In the genomic region with DNA sequence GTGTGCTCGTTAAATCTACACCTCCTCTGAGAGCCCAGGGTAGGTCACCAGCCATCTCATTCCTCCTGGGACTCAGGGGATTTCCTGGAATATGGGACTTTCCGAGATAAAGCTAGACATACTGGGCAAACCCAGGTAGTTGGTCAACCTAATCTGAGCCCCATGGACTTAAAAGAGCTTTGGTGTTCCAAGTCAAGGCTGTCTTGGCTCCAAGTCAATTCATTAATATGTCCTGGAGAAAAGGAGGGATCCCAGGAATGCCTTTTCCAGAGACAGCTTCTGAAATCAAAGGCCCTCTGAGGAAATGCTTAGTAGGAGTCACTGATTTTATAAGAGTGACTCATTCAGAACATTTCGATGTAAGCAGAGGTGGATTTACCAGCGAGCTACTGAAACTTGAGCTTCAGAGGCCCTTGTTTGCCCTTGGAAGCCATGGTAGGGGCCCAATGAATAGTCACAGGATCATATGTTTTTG, we compare ENCODE assay signal across 12 cellular contexts.
DNase-seq lines count a peak whose midpoint lies in the region; ATAC-seq and TF ChIP-seq lines count a peak whose summit lies in the region.
"Had no signal": no experiment of that assay in that cellular context is flagged by ENCODE, and none has a peak within 500 bp of the region (broad histone marks: within the 10 kb centered on the region; RNA-seq: fewer than 3 reads in every experiment).

No MANE protein-coding gene starts in this region.

- peaks cover 12% of the 10 kb centered on the region for H3K27me3 Mint-ChIP-seq in activated CD8-positive, alpha-beta T cell treated with anti-CD3 and anti-CD28 coated beads, Interleukin-2, amount 10 ng/mL, durations not matched to agents 7 days and 5 days (ENCODE audit: low read depth)

- H3K27ac ChIP-seq in GM23248 (peak overlapping the region; percentile 32), fibroblast of lung (ENCODE audit: insufficient read depth, low read length) (peak overlapping the region; percentile 9)
- H3K27ac ChIP-seq: dorsolateral prefrontal cortex, uterus had no signal

- no peaks in the 10 kb centered on the region for H3K36me3 Mint-ChIP-seq in activated CD8-positive, alpha-beta T cell treated with anti-CD3 and anti-CD28 coated beads, Interleukin-2, amount 10 ng/mL, durations not matched to agents 7 days and 5 days (ENCODE audit: low read depth)
- H3K36me3 Mint-ChIP-seq: IgD-negative memory B cell had no signal

- ATAC-seq in activated CD8-positive, alpha-beta T cell treated with anti-CD3 and anti-CD28 coated beads, Interleukin-2, amount 10 ng/mL, durations not matched to agents 7 days and 5 days = no peak
- ATAC-seq in HG03521 (IDR thresholded peaks at IDR 0.05; ENCODE audit: unreplicated experiment) = no peak

- H3K27ac Mint-ChIP-seq in activated CD8-positive, alpha-beta T cell treated with anti-CD3 and anti-CD28 coated beads, Interleukin-2, amount 10 ng/mL, durations not matched to agents 7 days and 5 days = no peak overlapping the region

- POLR2A ChIA-PET in activated CD8-positive, alpha-beta T cell treated with anti-CD3 and anti-CD28 coated beads, Interleukin-2, amount 10 ng/mL, durations not matched to agents 7 days and 5 days (lab: Charles Lee) = no interaction called here

- H4K20me1 ChIP-seq in GM23248 (ENCODE audit: insufficient read depth) (no peaks in the 10 kb centered on the region), fibroblast of lung (ENCODE audit: control insufficient read depth, extremely low read depth, insufficient read depth, low read length) (no peaks in the 10 kb centered on the region)

- no peaks in the 10 kb centered on the region for H3K9me2 ChIP-seq in GM23248 (ENCODE audit: insufficient read depth)

- H2AFZ ChIP-seq in GM23248 (no peak overlapping the region), fibroblast of lung (ENCODE audit: low read length) (no peak overlapping the region)

- H3K4me1 ChIP-seq in GM23248 (ENCODE audit: insufficient read depth) = peaks cover 32% of the 10 kb centered on the region
- H3K4me1 ChIP-seq in fibroblast of lung (ENCODE audit: control insufficient read depth, extremely low read depth, insufficient read depth, low read length) = peaks cover 9% of the 10 kb centered on the region
- H3K4me1 ChIP-seq in skeletal muscle satellite cell (ENCODE audit: control insufficient read depth, insufficient read depth, low read length) = peaks cover 54% of the 10 kb centered on the region
- H3K4me1 ChIP-seq: uterus had no signal

- peak; percentile 86 for DNase-seq in GM23248
- DNase-seq in RPMI7951 (ENCODE audit: low read depth) = peak; percentile 95
- DNase-seq in fibroblast of lung (ENCODE audit: low read depth in 2 of 2) = peak; percentile 87 to 94
- DNase-seq in activated CD8-positive, alpha-beta T cell treated with anti-CD3 and anti-CD28 coated beads, Interleukin-2, amount 10 ng/mL, durations not matched to agents 7 days and 5 days = no peak
- no peak for DNase-seq in NCI-H1694 (lab: John Stamatoyannopoulos, UW)
- no peak for DNase-seq in NCI-H187 (lab: John Stamatoyannopoulos, UW)
- DNase-seq: dorsolateral prefrontal cortex, T-helper 9 cell, uterus had no signal

- H3K4me1 Mint-ChIP-seq in activated CD8-positive, alpha-beta T cell treated with anti-CD3 and anti-CD28 coated beads, Interleukin-2, amount 10 ng/mL, durations not matched to agents 7 days and 5 days (ENCODE audit: low read depth) = no peaks in the 10 kb centered on the region

- in situ Hi-C loops in GM23248 (cut with MboI) = no loop called here

- H3K9me3 ChIP-seq in GM23248 (ENCODE audit: low read depth) (no peaks in the 10 kb centered on the region), fibroblast of lung (ENCODE audit: control insufficient read depth, insufficient read depth, low read depth, low read length) (no peaks in the 10 kb centered on the region), skeletal muscle satellite cell (replicated peaks; ENCODE audit: low read length) (no peaks in the 10 kb centered on the region)
- H3K9me3 ChIP-seq: uterus had no signal

- H3F3A ChIP-seq in GM23248 (ENCODE audit: insufficient read depth) = peaks cover 24% of the 10 kb centered on the region

- H3K4me3 ChIP-seq in GM23248 = no peak overlapping the region
- no peak overlapping the region for H3K4me3 ChIP-seq in fibroblast of lung (replicated peaks in 1 of 4; ENCODE audit: control extremely low read depth in 1 of 4, insufficient read depth in 1 of 4, low read depth in 3 of 4, low read length in 4 of 4)
- H3K4me3 ChIP-seq in skeletal muscle satellite cell (ENCODE audit: low read length) = peak overlapping the region; percentile 41
- H3K4me3 ChIP-seq: dorsolateral prefrontal cortex, uterus had no signal

- H3K79me2 ChIP-seq in GM23248 (ENCODE audit: insufficient read depth) = no peaks in the 10 kb centered on the region
- no peaks in the 10 kb centered on the region for H3K79me2 ChIP-seq in fibroblast of lung (ENCODE audit: control insufficient read depth, insufficient read depth, low read length)

- H3K4me3 Mint-ChIP-seq in activated CD8-positive, alpha-beta T cell treated with anti-CD3 and anti-CD28 coated beads, Interleukin-2, amount 10 ng/mL, durations not matched to agents 7 days and 5 days = no peak overlapping the region
- H3K4me3 Mint-ChIP-seq: IgD-negative memory B cell had no signal

- no peaks in the 10 kb centered on the region for H3K36me3 ChIP-seq in GM23248 (ENCODE audit: low read depth)
- no peaks in the 10 kb centered on the region for H3K36me3 ChIP-seq in fibroblast of lung (ENCODE audit: control insufficient read depth, insufficient read depth, low read length)
- H3K36me3 ChIP-seq in skeletal muscle satellite cell (ENCODE audit: insufficient read depth, low read length) = no peaks in the 10 kb centered on the region
- H3K36me3 ChIP-seq: uterus had no signal

- H3K4me2 ChIP-seq in GM23248 (ENCODE audit: unreplicated experiment) = peak overlapping the region; percentile 60
- no peak overlapping the region for H3K4me2 ChIP-seq in fibroblast of lung (ENCODE audit: extremely low read depth, insufficient read depth, low read length)
- peak overlapping the region; percentile 62 for H3K4me2 ChIP-seq in skeletal muscle satellite cell (ENCODE audit: low read length)

- H3K27me3 ChIP-seq in GM23248 (replicated peaks; ENCODE audit: insufficient read depth) (no peaks in the 10 kb centered on the region), fibroblast of lung (ENCODE audit: control insufficient read depth, insufficient read depth, low read length) (no peaks in the 10 kb centered on the region), skeletal muscle satellite cell (ENCODE audit: control insufficient read depth, insufficient read depth, low read length) (no peaks in the 10 kb centered on the region)
- H3K27me3 ChIP-seq: dorsolateral prefrontal cortex, uterus had no signal

- H3K9me3 Mint-ChIP-seq in activated CD8-positive, alpha-beta T cell treated with anti-CD3 and anti-CD28 coated beads, Interleukin-2, amount 10 ng/mL, durations not matched to agents 7 days and 5 days (ENCODE audit: insufficient read depth) = no peaks in the 10 kb centered on the region
- H3K9me3 Mint-ChIP-seq: IgD-negative memory B cell had no signal

- 10 to 18% methylated on average over 4 of the region's 4 CpGs for WGBS in GM23248 (ENCODE audit: low coverage in 1 of 2, low lambda C conversion rate in 2 of 2, missing lambda C conversion rate in 2 of 2), 2 experiments

- no peak overlapping the region for H3K9ac ChIP-seq in GM23248
- no peak overlapping the region for H3K9ac ChIP-seq in fibroblast of lung (ENCODE audit: insufficient read depth, low read length)
- peak overlapping the region; percentile 51 for H3K9ac ChIP-seq in skeletal muscle satellite cell (ENCODE audit: low read depth, low read length)

- CTCF ChIA-PET in activated CD8-positive, alpha-beta T cell treated with anti-CD3 and anti-CD28 coated beads, Interleukin-2, amount 10 ng/mL, durations not matched to agents 7 days and 5 days (lab: Charles Lee) = no interaction called here

- TF ChIP-seq CTCF in fibroblast of lung (conservative IDR thresholded peaks at IDR 0.05 in 1 of 2, IDR thresholded peaks at IDR 0.05 in 1 of 2; ENCODE audit: low read depth in 1 of 2, low read length in 2 of 2) = no peak

Comparison
In these comparisons a context has a peak if more than half of its experiments do, and no peak if none do; other contexts are left out.
1. DNase-seq: peak in GM23248 (single experiment), RPMI7951 (single experiment) and fibroblast of lung (2 of 2); none in activated CD8-positive, alpha-beta T cell treated with anti-CD3 and anti-CD28 coated beads, Interleukin-2, amount 10 ng/mL, durations not matched to agents 7 days and 5 days (single experiment), NCI-H1694 (single experiment) and NCI-H187 (0 of 2).